Comparison of ENCODE assay signal across 9 cellular contexts in genomic region chr10:104325436-104326430, GRCh38. TPM values are rescaled to one million over a fixed set of nuclear protein-coding genes. Genes with fewer than 3 reads are reported as not detected.
DNase-seq lines count a peak whose midpoint lies in the region; ATAC-seq and TF ChIP-seq lines count a peak whose summit lies in the region.
"Had no signal": no experiment of that assay in that cellular context is flagged by ENCODE, and none has a peak within 500 bp of the region (broad histone marks: within the 10 kb centered on the region; RNA-seq: fewer than 3 reads in every experiment).

No MANE protein-coding gene starts in this region.

- 94% methylated on average over 28 of the region's 28 CpGs for WGBS in GM23248 (ENCODE audit: low coverage in 1 of 2, low lambda C conversion rate in 2 of 2, missing lambda C conversion rate in 2 of 2), 2 experiments

- no peak for TF ChIP-seq CTCF in WTC11 (IDR thresholded peaks at IDR 0.05)
- no peak for TF ChIP-seq CTCF in fibroblast of mammary gland (conservative IDR thresholded peaks at IDR 0.05; ENCODE audit: control insufficient read depth, insufficient read depth, low read depth, low read length)

- H4K20me1 ChIP-seq in GM23248 (ENCODE audit: insufficient read depth) = no peaks in the 10 kb centered on the region

- peaks cover 5% of the 10 kb centered on the region; the same call in 1 of the 2 replicates for H3K36me3 Mint-ChIP-seq in WTC11

- no peak overlapping the region for H3K4me3 Mint-ChIP-seq in WTC11

- H3K79me2 ChIP-seq in GM23248 (ENCODE audit: insufficient read depth) = peaks cover 74% of the 10 kb centered on the region

- POLR2A ChIA-PET in WTC11 (lab: Charles Lee) = no interaction called here

- no peaks in the 10 kb centered on the region for H3K27me3 ChIP-seq in GM23248 (replicated peaks; ENCODE audit: insufficient read depth)

- H3K4me1 ChIP-seq in GM23248 (ENCODE audit: insufficient read depth) = peaks cover 39% of the 10 kb centered on the region

- H3K4me3 ChIP-seq in fibroblast of mammary gland (ENCODE audit: control insufficient read depth, low read depth, low read length) (no peak overlapping the region), GM23248 (no peak overlapping the region)

- in situ Hi-C loops in GM23248 (cut with MboI) = no loop called here

- DNase-seq in CMK (ENCODE audit: low read depth) (peak; percentile 59), WTC11 (ENCODE audit: low spot score) (no peak), fibroblast of mammary gland (ENCODE audit: low read depth) (peak; percentile 30), pons (ENCODE audit: low spot score) (peak; percentile 58), GM19238 (ENCODE audit: insufficient read length, low spot score) (no peak), GM23248 (no peak), SK-N-DZ (ENCODE audit: low spot score) (no peak)
- DNase-seq: NK-92 treated with Interleukin-12 subunit alpha and Interleukin-12 subunit beta, amount 100 ng/mL, for 24 hours had no signal

- H3K36me3 ChIP-seq in GM23248 (ENCODE audit: low read depth) = peaks cover 2% of the 10 kb centered on the region; the same call in 1 of the 2 replicates

- H3K27me3 Mint-ChIP-seq in WTC11 (ENCODE audit: low read depth) = no peaks in the 10 kb centered on the region

- H3F3A ChIP-seq in GM23248 (ENCODE audit: insufficient read depth) = peaks cover 40% of the 10 kb centered on the region

- peaks cover 95% of the 10 kb centered on the region for H3K4me1 Mint-ChIP-seq in WTC11

- no peaks in the 10 kb centered on the region for H3K9me3 ChIP-seq in GM23248 (ENCODE audit: low read depth)

- no peak overlapping the region for H2AFZ ChIP-seq in GM23248

- no peak overlapping the region for H3K27ac ChIP-seq in GM23248

- H3K9me2 ChIP-seq in GM23248 (ENCODE audit: insufficient read depth) = no peaks in the 10 kb centered on the region

- no peaks in the 10 kb centered on the region for H3K9me3 Mint-ChIP-seq in WTC11

- H3K27ac Mint-ChIP-seq in WTC11 = peak overlapping the region; percentile 69

- ATAC-seq in WTC11 = no peak
- ATAC-seq in esophagus mucosa = no peak

- no peak overlapping the region for H3K9ac ChIP-seq in GM23248

- H3K4me2 ChIP-seq in GM23248 (ENCODE audit: unreplicated experiment) = no peak overlapping the region

- CTCF ChIA-PET in WTC11 (lab: Charles Lee) = no interaction called here

TF ChIP-seq in WTC11, 78 proteins besides CTCF, POLR2A, EP300 and RAD21 (continues in another document):
- TF ChIP-seq ZNF416 (CRISPR knock-in tag; IDR thresholded peaks at IDR 0.05) = no peak
- TF ChIP-seq ATF6 (CRISPR knock-in tag; IDR thresholded peaks at IDR 0.05) = no peak
- TF ChIP-seq ESRRA (CRISPR knock-in tag; IDR thresholded peaks at IDR 0.05; ENCODE audit: borderline replicate concordance) = no peak
- TF ChIP-seq ETV6 (CRISPR knock-in tag; IDR thresholded peaks at IDR 0.05) = no peak
- no peak for TF ChIP-seq SMAD3 (CRISPR knock-in tag; IDR thresholded peaks at IDR 0.05; ENCODE audit: borderline replicate concordance)
- TF ChIP-seq ZNF396 (CRISPR knock-in tag; IDR thresholded peaks at IDR 0.05; ENCODE audit: borderline replicate concordance) = no peak
- no peak for TF ChIP-seq USF2 (CRISPR knock-in tag; IDR thresholded peaks at IDR 0.05)
- TF ChIP-seq ZNF671 (CRISPR knock-in tag; IDR thresholded peaks at IDR 0.05) = no peak
- no peak for TF ChIP-seq HMGA2 (CRISPR knock-in tag; IDR thresholded peaks at IDR 0.05)
- no peak for TF ChIP-seq AR (CRISPR knock-in tag; IDR thresholded peaks at IDR 0.05)
- no peak for TF ChIP-seq ATF2 (CRISPR knock-in tag; IDR thresholded peaks at IDR 0.05; ENCODE audit: borderline replicate concordance, low read depth)
- no peak for TF ChIP-seq MLX (CRISPR knock-in tag; IDR thresholded peaks at IDR 0.05)

RNA-seq across cellular contexts. Expression of gene ITPRIP, which starts 12.5 kb away (rescaled TPM):
- total RNA-seq in WTC11 (2021) = 13.0 to 16.8 TPM (median 13.4 TPM) in 3 replicates
- 74.4 TPM for total RNA-seq in esophagus mucosa
- 9.6 and 11.3 TPM in 2 replicates for total RNA-seq in GM23248 (2014; rRNA removed; shearing (Covaris generic))
- 24.7 and 27.2 TPM in 2 replicates for polyA plus RNA-seq in GM23248 (2016; fragmentation: Nextera tagmentation; extraction: Ambion mirVana)
- 0.40 and 0.52 TPM in 2 replicates for polyA plus RNA-seq in SK-N-DZ (2014; cell fraction: cytosol; rRNA removed)
- 0.04 and 0.88 TPM in 2 replicates for polyA plus RNA-seq in SK-N-DZ (2014; cell fraction: nucleus; rRNA removed)

RNA-seq across cellular contexts. Expression of gene CFAP58, which starts 27.9 kb away (rescaled TPM):
- 0.92 to 1.1 TPM (median 1.0 TPM) in 3 replicates for total RNA-seq in WTC11 (2021)
- 0.12 TPM for total RNA-seq in esophagus mucosa
- total RNA-seq in GM23248 (2014; rRNA removed; shearing (Covaris generic)) = under 0.01 and 0.22 TPM in 2 replicates
- 0.20 and 0.30 TPM in 2 replicates for polyA plus RNA-seq in GM23248 (2016; fragmentation: Nextera tagmentation; extraction: Ambion mirVana)
- polyA plus RNA-seq in SK-N-DZ (2014; cell fraction: cytosol; rRNA removed) = 0.05 TPM in 1 of 2 replicates, not detected in the other
- polyA plus RNA-seq in SK-N-DZ (2014; cell fraction: nucleus; rRNA removed) = 0.07 TPM in 1 of 2 replicates, not detected in the other

RNA-seq across cellular contexts. Expression of gene GSTO2, which starts 56.7 kb away (rescaled TPM):
- total RNA-seq in WTC11 (2021) = 10.7 to 18.7 TPM (median 17.6 TPM) in 3 replicates
- total RNA-seq in esophagus mucosa = 25.1 TPM
- 1.1 and 8.7 TPM in 2 replicates for total RNA-seq in GM23248 (2014; rRNA removed; shearing (Covaris generic))
- 2.2 TPM in 2 replicates for polyA plus RNA-seq in GM23248 (2016; fragmentation: Nextera tagmentation; extraction: Ambion mirVana)
- polyA plus RNA-seq in SK-N-DZ (2014; cell fraction: cytosol; rRNA removed) = 1.8 TPM in 1 of 2 replicates, not detected in the other
- polyA plus RNA-seq in SK-N-DZ (2014; cell fraction: nucleus; rRNA removed) = 0.76 TPM in 1 of 2 replicates, not detected in the other

Comparison
In these comparisons a context has a peak if more than half of its experiments do, and no peak if none do; other contexts are left out.
1. DNase-seq: peak in CMK (single experiment), fibroblast of mammary gland (single experiment) and pons (single experiment); none in WTC11 (single experiment), GM19238 (single experiment), GM23248 (single experiment) and SK-N-DZ (single experiment).